1 cellular context compared by ENCODE assay signal in the genomic region with DNA sequence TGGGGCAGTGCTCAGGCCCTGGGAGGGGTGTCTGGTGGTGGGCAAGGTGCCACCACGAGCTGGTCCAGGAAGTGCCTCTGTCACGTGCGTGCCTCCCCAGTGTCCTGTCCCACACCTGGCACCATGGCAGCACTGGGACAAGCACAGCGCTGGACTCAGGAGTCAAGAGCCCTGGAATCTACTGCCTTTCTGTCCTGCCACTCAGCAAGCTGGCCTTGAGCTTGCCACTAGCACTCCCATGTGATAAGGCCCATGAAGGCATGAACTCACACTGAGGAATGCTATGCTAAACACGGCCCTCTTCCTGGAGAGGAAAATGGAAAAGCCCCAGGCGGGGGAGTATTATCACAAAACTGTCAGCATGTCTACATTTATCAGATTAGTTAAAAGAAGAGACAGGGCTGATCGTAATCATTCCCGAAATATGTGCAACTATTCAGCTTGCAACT.
A peak's percentile ranks its signal among the peaks of the same experiment; 100 is the strongest.
TF ChIP-seq lines count a peak whose summit lies in the region.

No MANE protein-coding gene starts in this region.

TF ChIP-seq in K562, 482 proteins besides CTCF, POLR2A, EP300 and RAD21 (continued from another document):
- TF ChIP-seq MEIS2 (IDR thresholded peaks at IDR 0.05; ENCODE audit: partially characterized antibody) (peak; percentile 47), GABPB2 (CRISPR knock-in tag; conservative IDR thresholded peaks at IDR 0.05) (no peak), TAF9B (IDR thresholded peaks at IDR 0.05; ENCODE audit: partially characterized antibody) (no peak), NFIC (IDR thresholded peaks at IDR 0.05) (no peak), HDAC3 (IDR thresholded peaks at IDR 0.05; ENCODE audit: borderline replicate concordance, partially characterized antibody) (no peak), PYGO2 (tag; IDR thresholded peaks at IDR 0.05) (no peak)
